ENCODE assay signal across 12 cellular contexts in genomic region chr15:74773731-74774252, GRCh38. TPM values are rescaled to one million over a fixed set of nuclear protein-coding genes. Genes with fewer than 3 reads are reported as not detected.
DNase-seq lines count a peak whose midpoint lies in the region; ATAC-seq and TF ChIP-seq lines count a peak whose summit lies in the region.
"Had no signal": no experiment of that assay in that cellular context is flagged by ENCODE, and none has a peak within 500 bp of the region (broad histone marks: within the 10 kb centered on the region; RNA-seq: fewer than 3 reads in every experiment).

No MANE protein-coding gene starts in this region.

- H4K20me1 ChIP-seq in mammary epithelial cell (ENCODE audit: insufficient read depth, low read length) = no peaks in the 10 kb centered on the region

- H3K4me3 Mint-ChIP-seq in activated T-cell treated with anti-CD3 and anti-CD28 coated beads, Interleukin-2, amount 50 U/mL, for 24 hours = no peak overlapping the region
- no peak overlapping the region for H3K4me3 Mint-ChIP-seq in activated T-cell treated with anti-CD3 and anti-CD28 coated beads, Interleukin-2, amount 50 U/mL, for 72 hours
- no peak overlapping the region for H3K4me3 Mint-ChIP-seq in stimulated activated effector memory CD8-positive, alpha-beta T cell treated with anti-CD3 and anti-CD28 coated beads, Interleukin-12 subunit alpha, Interleukin-12 subunit beta, amount 100 ng/mL, for 72 hours
- H3K4me3 Mint-ChIP-seq: activated naive CD4-positive, alpha-beta T cell treated with anti-CD3 and anti-CD28 coated beads, Interleukin-2, amount 50 U/mL, for 24 hours had no signal

- no peak overlapping the region for H3K27ac ChIP-seq in mammary epithelial cell (ENCODE audit: insufficient read depth, low read depth, low read length)

- H3K9me3 Mint-ChIP-seq in activated T-cell treated with anti-CD3 and anti-CD28 coated beads, Interleukin-2, amount 50 U/mL, for 24 hours = no peaks in the 10 kb centered on the region
- H3K9me3 Mint-ChIP-seq in activated T-cell treated with anti-CD3 and anti-CD28 coated beads, Interleukin-2, amount 50 U/mL, for 72 hours = no peaks in the 10 kb centered on the region
- no peaks in the 10 kb centered on the region for H3K9me3 Mint-ChIP-seq in stimulated activated effector memory CD8-positive, alpha-beta T cell treated with anti-CD3 and anti-CD28 coated beads, Interleukin-12 subunit alpha, Interleukin-12 subunit beta, amount 100 ng/mL, for 72 hours
- H3K9me3 Mint-ChIP-seq: activated naive CD4-positive, alpha-beta T cell treated with anti-CD3 and anti-CD28 coated beads, Interleukin-2, amount 50 U/mL, for 24 hours had no signal

- H3K9me3 ChIP-seq in mammary epithelial cell (replicated peaks; ENCODE audit: insufficient read depth, low read length) = no peaks in the 10 kb centered on the region

- peaks cover 1% of the 10 kb centered on the region for H3K36me3 Mint-ChIP-seq in activated T-cell treated with anti-CD3 and anti-CD28 coated beads, Interleukin-2, amount 50 U/mL, for 24 hours (ENCODE audit: low read depth)
- no peaks in the 10 kb centered on the region for H3K36me3 Mint-ChIP-seq in activated T-cell treated with anti-CD3 and anti-CD28 coated beads, Interleukin-2, amount 50 U/mL, for 72 hours (ENCODE audit: insufficient read depth in 2 of 2)
- peaks cover 6% of the 10 kb centered on the region for H3K36me3 Mint-ChIP-seq in stimulated activated effector memory CD8-positive, alpha-beta T cell treated with anti-CD3 and anti-CD28 coated beads, Interleukin-12 subunit alpha, Interleukin-12 subunit beta, amount 100 ng/mL, for 72 hours
- H3K36me3 Mint-ChIP-seq: activated naive CD4-positive, alpha-beta T cell treated with anti-CD3 and anti-CD28 coated beads, Interleukin-2, amount 50 U/mL, for 24 hours had no signal

- BruUV-seq in mammary epithelial cell (replicated peaks; lab: Mats Ljungman, UMichigan) = no TSS peak

- peak overlapping the region; percentile 72 for H3K27ac Mint-ChIP-seq in activated T-cell treated with anti-CD3 and anti-CD28 coated beads, Interleukin-2, amount 50 U/mL, for 24 hours
- no peak overlapping the region for H3K27ac Mint-ChIP-seq in activated T-cell treated with anti-CD3 and anti-CD28 coated beads, Interleukin-2, amount 50 U/mL, for 72 hours
- peak overlapping the region; percentile 76 for H3K27ac Mint-ChIP-seq in stimulated activated effector memory CD8-positive, alpha-beta T cell treated with anti-CD3 and anti-CD28 coated beads, Interleukin-12 subunit alpha, Interleukin-12 subunit beta, amount 100 ng/mL, for 72 hours

- no peak for TF ChIP-seq CTCF in mammary epithelial cell (conservative IDR thresholded peaks at IDR 0.05 in 1 of 2, IDR thresholded peaks at IDR 0.05 in 1 of 2; ENCODE audit: extremely low read depth in 1 of 2, insufficient read depth in 1 of 2, low read depth in 1 of 2, low read length in 2 of 2)

- CTCF ChIA-PET in mammary epithelial cell (lab: Charles Lee; ENCODE audit: low non-redundant PET) = interaction anchor here (0.7 kb wide), 1 partner anchor 36 kb away, joined by 3 read pairs; no protein-coding TSS in a partner anchor

- peaks cover 1% of the 10 kb centered on the region for H3K27me3 Mint-ChIP-seq in activated T-cell treated with anti-CD3 and anti-CD28 coated beads, Interleukin-2, amount 50 U/mL, for 24 hours
- H3K27me3 Mint-ChIP-seq in activated T-cell treated with anti-CD3 and anti-CD28 coated beads, Interleukin-2, amount 50 U/mL, for 72 hours (ENCODE audit: low read depth) = peaks cover 2% of the 10 kb centered on the region
- H3K27me3 Mint-ChIP-seq: activated naive CD4-positive, alpha-beta T cell treated with anti-CD3 and anti-CD28 coated beads, Interleukin-2, amount 50 U/mL, for 24 hours had no signal

- no peak for ATAC-seq in activated T-cell treated with anti-CD3 and anti-CD28 coated beads, Interleukin-2, amount 50 U/mL, for 72 hours (replicated peaks in 1 of 2)
- ATAC-seq in stimulated activated effector memory CD8-positive, alpha-beta T cell treated with anti-CD3 and anti-CD28 coated beads, Interleukin-12 subunit alpha, Interleukin-12 subunit beta, amount 100 ng/mL, for 72 hours = no peak
- ATAC-seq in GM18519 (IDR thresholded peaks at IDR 0.05; ENCODE audit: low FRiP score, unreplicated experiment) (no peak), GM21390 (IDR thresholded peaks at IDR 0.05; ENCODE audit: unreplicated experiment) (no peak)

- H3K79me2 ChIP-seq in mammary epithelial cell (ENCODE audit: insufficient read depth, low read length) = no peaks in the 10 kb centered on the region

- H3K27me3 ChIP-seq in mammary epithelial cell (ENCODE audit: insufficient read depth, low read length) = no peaks in the 10 kb centered on the region

- H3K4me1 ChIP-seq in mammary epithelial cell (ENCODE audit: insufficient read depth, low read length) = peaks cover 4% of the 10 kb centered on the region

- H3K4me1 Mint-ChIP-seq in activated T-cell treated with anti-CD3 and anti-CD28 coated beads, Interleukin-2, amount 50 U/mL, for 24 hours (ENCODE audit: low read depth) = peaks cover 65% of the 10 kb centered on the region
- H3K4me1 Mint-ChIP-seq in activated T-cell treated with anti-CD3 and anti-CD28 coated beads, Interleukin-2, amount 50 U/mL, for 72 hours (ENCODE audit: low read depth) = peaks cover 72% of the 10 kb centered on the region
- H3K4me1 Mint-ChIP-seq in stimulated activated effector memory CD8-positive, alpha-beta T cell treated with anti-CD3 and anti-CD28 coated beads, Interleukin-12 subunit alpha, Interleukin-12 subunit beta, amount 100 ng/mL, for 72 hours = peaks cover 35% of the 10 kb centered on the region

- 55% methylated on average over 3 of the region's 5 CpGs for WGBS in mammary epithelial cell (ENCODE audit: low coverage, missing lambda C conversion rate)

- H3K36me3 ChIP-seq in mammary epithelial cell (ENCODE audit: insufficient read depth, low read length) = no peaks in the 10 kb centered on the region

- no peak overlapping the region for H3K4me3 ChIP-seq in mammary epithelial cell (replicated peaks in 1 of 3; ENCODE audit: insufficient read depth in 1 of 3, low read depth in 2 of 3, low read length in 3 of 3)

- H2AFZ ChIP-seq in mammary epithelial cell (ENCODE audit: low read depth, low read length) = peak overlapping the region; percentile 11

- DNase-seq in activated T-cell treated with anti-CD3 and anti-CD28 coated beads, Interleukin-2, amount 50 U/mL, for 24 hours = no peak
- no peak for DNase-seq in activated T-cell treated with anti-CD3 and anti-CD28 coated beads, Interleukin-2, amount 50 U/mL, for 72 hours
- DNase-seq in NCI-H2107 treated with DMSO at 0.1 percent for 48 hours (lab: John Stamatoyannopoulos, UW; ENCODE audit: unreplicated experiment) (peak; percentile 85), mammary epithelial cell (peak; percentile 74), NCI-H510A (lab: John Stamatoyannopoulos, UW) (no peak)
- DNase-seq in stimulated activated effector memory CD8-positive, alpha-beta T cell treated with anti-CD3 and anti-CD28 coated beads, Interleukin-12 subunit alpha, Interleukin-12 subunit beta, amount 100 ng/mL, for 72 hours (ENCODE audit: low spot score in 2 of 2) = no peak
- DNase-seq: NCI-H446 had no signal

- no peak overlapping the region for H3K9ac ChIP-seq in mammary epithelial cell (ENCODE audit: insufficient read depth, low read length)

- dilution Hi-C loops in mammary epithelial cell (cut with HindIII; ENCODE audit: low sequenced_read_pairs) = loop anchor here (5.0 kb wide), 5 partner anchors 36 to 396 kb away; no protein-coding TSS in a partner anchor

- in situ Hi-C loops in mammary epithelial cell (cut with MboI; ENCODE audit: low sequenced_read_pairs in 2 of 2) = loop anchor here (5.0 to 25.0 kb wide), 2 partner anchors 179 to 411 kb away; partner anchors contain the start of gene CYP11A1 (in 1 of the 2)

- H3K4me2 ChIP-seq in mammary epithelial cell (ENCODE audit: insufficient read depth, low read depth, low read length) = no peak overlapping the region

- intact Hi-C loops in mammary epithelial cell (cut with micrococcal nuclease) = loop anchor here (2.0 kb wide), 1 partner anchor 69 kb away; the partner anchor contains the start of gene ULK3

RNA-seq across cellular contexts. Expression of gene CSK, which starts 8.1 kb away (rescaled TPM):
- total RNA-seq in activated T-cell treated with anti-CD3 and anti-CD28 coated beads, Interleukin-2, amount 50 U/mL, for 72 hours = 100 to 1,000 TPM; 200 to 267 TPM
- total RNA-seq in mammary epithelial cell = 10 to 100 TPM; 23.2 to 64.6 TPM
- polyA plus RNA-seq in mammary epithelial cell = 36.6 TPM
- polyA minus RNA-seq in mammary epithelial cell = 88.5 TPM

RNA-seq across cellular contexts. Expression of gene CYP1A2, which starts 25.1 kb away (rescaled TPM):
- not detected for total RNA-seq in activated T-cell treated with anti-CD3 and anti-CD28 coated beads, Interleukin-2, amount 50 U/mL, for 72 hours
- total RNA-seq in mammary epithelial cell = not detected
- not detected for polyA plus RNA-seq in mammary epithelial cell
- polyA minus RNA-seq in mammary epithelial cell = not detected
- total RNA-seq: epithelial cell of proximal tubule, H4 had no signal

RNA-seq across cellular contexts. Expression of gene LMAN1L, which starts 38.8 kb away (rescaled TPM):
- total RNA-seq in activated T-cell treated with anti-CD3 and anti-CD28 coated beads, Interleukin-2, amount 50 U/mL, for 72 hours = under 1 TPM; 0.53 to 0.72 TPM
- total RNA-seq in mammary epithelial cell = under 1 TPM in 1 of 2 donors, not detected in 1; 0.14 TPM
- polyA plus RNA-seq in mammary epithelial cell = not detected
- not detected for polyA minus RNA-seq in mammary epithelial cell
- total RNA-seq: epithelial cell of proximal tubule had no signal

RNA-seq across cellular contexts. Expression of gene CYP1A1, which starts 48.5 kb away (rescaled TPM):
- total RNA-seq in activated T-cell treated with anti-CD3 and anti-CD28 coated beads, Interleukin-2, amount 50 U/mL, for 72 hours = 1 to 10 TPM; 3.4 to 5.4 TPM
- total RNA-seq in mammary epithelial cell = 10 to 100 TPM in 1 of 2 donors, under 1 TPM in 1; 0.99 to 20.0 TPM
- polyA plus RNA-seq in mammary epithelial cell = 2.2 TPM
- polyA minus RNA-seq in mammary epithelial cell = not detected

RNA-seq across cellular contexts. Expression of gene CPLX3, which starts 52.6 kb away (rescaled TPM):
- under 1 TPM; 0.14 to 0.17 TPM for total RNA-seq in activated T-cell treated with anti-CD3 and anti-CD28 coated beads, Interleukin-2, amount 50 U/mL, for 72 hours
- total RNA-seq in mammary epithelial cell = not detected
- not detected for polyA plus RNA-seq in mammary epithelial cell
- polyA minus RNA-seq in mammary epithelial cell = not detected
- total RNA-seq: epithelial cell of proximal tubule, H4 had no signal

Comparison
In these comparisons a context has a peak if more than half of its experiments do, and no peak if none do; other contexts are left out.
1. DNase-seq: peak in NCI-H2107 treated with DMSO at 0.1 percent for 48 hours (single experiment) and mammary epithelial cell (single experiment); none in activated T-cell treated with anti-CD3 and anti-CD28 coated beads, Interleukin-2, amount 50 U/mL, for 24 hours (single experiment), activated T-cell treated with anti-CD3 and anti-CD28 coated beads, Interleukin-2, amount 50 U/mL, for 72 hours (0 of 2), stimulated activated effector memory CD8-positive, alpha-beta T cell treated with anti-CD3 and anti-CD28 coated beads, Interleukin-12 subunit alpha, Interleukin-12 subunit beta, amount 100 ng/mL, for 72 hours (0 of 2) and NCI-H510A (single experiment).